ENCODE assay signal across 10 cellular contexts in the genomic region with DNA sequence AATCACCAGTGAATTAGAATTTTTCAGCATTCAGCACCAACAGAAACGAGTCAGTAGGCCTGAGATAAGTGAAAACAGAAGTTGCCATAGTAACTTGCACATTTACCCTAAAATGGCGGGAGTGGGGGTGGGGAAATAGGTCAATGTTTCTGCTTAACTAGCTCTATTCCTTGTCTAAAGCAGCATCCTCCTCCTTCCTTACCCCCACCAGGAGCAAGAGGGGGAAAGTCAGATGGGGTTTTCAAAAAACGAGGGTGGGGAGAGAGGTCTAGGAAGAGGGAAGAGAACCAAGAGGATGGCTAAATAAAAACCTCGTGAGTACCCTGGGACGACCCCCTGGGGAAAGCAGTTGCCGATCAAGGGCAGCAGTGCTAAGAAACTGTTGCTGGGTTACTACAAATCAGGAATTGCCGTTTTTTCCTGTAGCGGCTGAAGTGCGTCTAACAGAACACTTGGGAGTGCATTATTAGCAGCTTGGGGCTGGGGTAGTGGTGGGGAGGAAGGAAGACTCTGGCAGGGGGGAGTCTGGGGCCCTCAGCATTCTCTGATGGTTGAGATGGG. TPM values are rescaled to one million over a fixed set of nuclear protein-coding genes. Genes with fewer than 3 reads are reported as not detected.
DNase-seq lines count a peak whose midpoint lies in the region; ATAC-seq and TF ChIP-seq lines count a peak whose summit lies in the region.
"Had no signal": no experiment of that assay in that cellular context is flagged by ENCODE, and none has a peak within 500 bp of the region (broad histone marks: within the 10 kb centered on the region; RNA-seq: fewer than 3 reads in every experiment).

No MANE protein-coding gene starts in this region.

- H3K4me1 ChIP-seq in NT2/D1 (ENCODE audit: insufficient read depth, insufficient read length): peaks cover 8% of the 10 kb centered on the region
- peaks cover 0 to 10% (median 6%) of the 10 kb centered on the region in 4 donors for H3K4me1 ChIP-seq in upper lobe of left lung
- H3K4me1 ChIP-seq: esophagus squamous epithelium had no signal

- TF ChIP-seq CTCF in upper lobe of left lung (IDR thresholded peaks at IDR 0.05): no peak

- 72 to 74% methylated on average over 9 of the region's 9 CpGs for WGBS in upper lobe of left lung, 2 donors

- TF ChIP-seq EP300 in upper lobe of left lung (IDR thresholded peaks at IDR 0.05): no peak

- TF ChIP-seq POLR2A in upper lobe of left lung (IDR thresholded peaks at IDR 0.05): no peak

- H3K4me3 ChIP-seq in NT2/D1 (ENCODE audit: insufficient read length, low read depth) (no peak overlapping the region), skin epidermis (no peak overlapping the region), upper lobe of left lung (no peak overlapping the region)
- H3K4me3 ChIP-seq: esophagus squamous epithelium had no signal

- DNase-seq in NCI-H1092 treated with DMSO at 0.1 percent for 48 hours (lab: John Stamatoyannopoulos, UW): peak; percentile 86
- DNase-seq in NT2/D1 (ENCODE audit: low read depth, low spot score): peak; percentile 64
- DNase-seq in fibroblast of peridontal ligament (ENCODE audit: extremely low read depth): peak; percentile 85
- DNase-seq in NCI-H446 (lab: John Stamatoyannopoulos, UW): no peak
- no peak for DNase-seq in upper lobe of left lung
- DNase-seq: activated gamma-delta T cell treated with Interleukin-2 at 50 U/mL for 16 hours, esophagus squamous epithelium, NCI-H446 treated with DMSO at 0.1 percent for 48 hours had no signal

- no peaks in the 10 kb centered on the region for H3K27me3 ChIP-seq in NT2/D1 (ENCODE audit: insufficient read depth, insufficient read length)
- H3K27me3 ChIP-seq in upper lobe of left lung: no peaks in the 10 kb centered on the region
- H3K27me3 ChIP-seq: esophagus squamous epithelium had no signal

- no peaks in the 10 kb centered on the region for H3K9me3 ChIP-seq in NT2/D1 (ENCODE audit: insufficient read depth, low read length)
- H3K9me3 ChIP-seq in upper lobe of left lung: no peaks in the 10 kb centered on the region
- H3K9me3 ChIP-seq: esophagus squamous epithelium had no signal

- ATAC-seq in GM18520 (IDR thresholded peaks at IDR 0.05; ENCODE audit: unreplicated experiment) (no peak), upper lobe of left lung (ENCODE audit: low FRiP score in 2 of 2) (no peak)

- H3K27ac ChIP-seq in skin epidermis: peak overlapping the region in 14 of 21 experiments; percentile 6 to 63 (median 47)
- H3K27ac ChIP-seq in upper lobe of left lung: no peak overlapping the region
- H3K27ac ChIP-seq: esophagus squamous epithelium had no signal

- H3K36me3 ChIP-seq in NT2/D1 (ENCODE audit: insufficient read depth, insufficient read length, low read length): peaks cover 59% of the 10 kb centered on the region
- H3K36me3 ChIP-seq in upper lobe of left lung: peaks cover 19 to 78% (median 34%) of the 10 kb centered on the region in 4 donors

- H3K9ac ChIP-seq in NT2/D1 (ENCODE audit: insufficient read length, low read depth): no peak overlapping the region

RNA-seq across cellular contexts. Expression of a gene that starts 34.4 kb away (rescaled TPM):
- total RNA-seq in upper lobe of left lung: 10 to 100 TPM; 14.9 to 68.1 (median 38.6) TPM

Comparison
In these comparisons a context has a peak if more than half of its experiments do, and no peak if none do; other contexts are left out.
1. DNase-seq: peak in NCI-H1092 treated with DMSO at 0.1 percent for 48 hours (single experiment), NT2/D1 (single experiment) and fibroblast of peridontal ligament (single experiment); none in NCI-H446 (0 of 2) and upper lobe of left lung (0 of 2).
2. H3K27ac ChIP-seq: peak in skin epidermis (14 of 21); none in upper lobe of left lung (0 of 4).